ENCODE assay signal across 9 cellular contexts in genomic region chr6:18122128-18123093, GRCh38. TPM values are rescaled to one million over a fixed set of nuclear protein-coding genes. Genes with fewer than 3 reads are reported as not detected.
DNase-seq lines count a peak whose midpoint lies in the region; ATAC-seq, FAIRE-seq and TF ChIP-seq lines count a peak whose summit lies in the region.
"Had no signal": no experiment of that assay in that cellular context is flagged by ENCODE, and none has a peak within 500 bp of the region (broad histone marks: within the 10 kb centered on the region; RNA-seq: fewer than 3 reads in every experiment).

TSS of gene NHLRC1 (minus strand) at chr6:18122677. CDS start at chr6:18122606, 71 bp downstream.

- CTCF ChIA-PET in endothelial cell of umbilical vein (lab: Charles Lee) = interaction anchor here (0.8 to 3.2 kb wide), 12 partner anchors 9 to 390 kb away, joined by 3 to 24 read pairs (median 3); partner anchors contain the start of gene KIF13A

- peak; percentile 99 for ATAC-seq in HG03095 (IDR thresholded peaks at IDR 0.05; ENCODE audit: unreplicated experiment)

- intact Hi-C loops in endothelial cell of umbilical vein (cut with micrococcal nuclease) = loop anchor here (1.0 to 5.0 kb wide), 9 partner anchors 80 to 966 kb away; no protein-coding TSS in a partner anchor

- peak within 1 kb of the TSS; percentile 74 for H2AFZ ChIP-seq in endothelial cell of umbilical vein (ENCODE audit: low read depth, low read length)

- peak within 1 kb of the TSS in 1 of 3 experiments; percentile 35 for H3K4me3 ChIP-seq in endothelial cell of umbilical vein (replicated peaks in 1 of 3; ENCODE audit: insufficient read depth in 1 of 3, low read depth in 1 of 3, low read length in 3 of 3)

- TF ChIP-seq CTCF in endothelial cell of umbilical vein (IDR thresholded peaks at IDR 0.05; ENCODE audit: extremely low read depth in 1 of 2, insufficient read depth in 1 of 2, low read depth in 1 of 2, low read length in 2 of 2) (peak; percentile 94 to 97), mesothelial cell of epicardium (IDR thresholded peaks at IDR 0.05; ENCODE audit: unreplicated experiment) (peak; percentile 84)

- H3K9me1 ChIP-seq in endothelial cell of umbilical vein (replicated peaks; ENCODE audit: control insufficient read depth, extremely low read depth, insufficient read depth, low read length) = no peaks in the 10 kb centered on the region

- no peak within 1 kb of the TSS for H3K9ac ChIP-seq in endothelial cell of umbilical vein (replicated peaks; ENCODE audit: extremely low read depth, insufficient read depth, low read length)

- H3K4me3 Mint-ChIP-seq in mesothelial cell of epicardium = peak within 1 kb of the TSS; percentile 62

- H3K27ac Mint-ChIP-seq in mesothelial cell of epicardium = peak within 1 kb of the TSS; percentile 18

- peak within 1 kb of the TSS; percentile 21 for H3K4me2 ChIP-seq in endothelial cell of umbilical vein (ENCODE audit: insufficient read depth, low read length)

- H3K9me3 ChIP-seq in endothelial cell of umbilical vein (replicated peaks; ENCODE audit: control insufficient read depth, insufficient read depth, low read length) = no peaks in the 10 kb centered on the region

- H3K79me2 ChIP-seq in endothelial cell of umbilical vein (ENCODE audit: control insufficient read depth, insufficient read depth, low read length) = no peaks in the 10 kb centered on the region

- H4K20me1 ChIP-seq in endothelial cell of umbilical vein (replicated peaks; ENCODE audit: control insufficient read depth, extremely low read depth, insufficient read depth, low read length) = no peaks in the 10 kb centered on the region

- no peaks in the 10 kb centered on the region for H3K27me3 Mint-ChIP-seq in mesothelial cell of epicardium (ENCODE audit: low read depth)

- BruUV-seq in endothelial cell of umbilical vein (replicated peaks; lab: Mats Ljungman, UMichigan) = no TSS peak

- no peaks in the 10 kb centered on the region for H3K36me3 ChIP-seq in endothelial cell of umbilical vein (ENCODE audit: control insufficient read depth in 2 of 2, extremely low read depth in 1 of 2, insufficient read depth in 2 of 2, low read length in 2 of 2)

- H3K27ac ChIP-seq in endothelial cell of umbilical vein (ENCODE audit: insufficient read depth, low read depth, low read length) = no peak within 1 kb of the TSS

- H3K9me3 Mint-ChIP-seq in mesothelial cell of epicardium = no peaks in the 10 kb centered on the region

- peak; percentile 5 for DNase-seq in DMS 273 (lab: John Stamatoyannopoulos, UW; ENCODE audit: unreplicated experiment)
- no peak for DNase-seq in DMS 273 treated with DMSO at 0.1 percent for 48 hours (lab: John Stamatoyannopoulos, UW)
- peak; percentile 71 to 90 for DNase-seq in NCI-H524 (lab: John Stamatoyannopoulos, UW)
- DNase-seq in activated CD8-positive, alpha-beta memory T cell treated with anti-CD3 and anti-CD28 coated beads, Interleukin-2, amount 50 U/mL, for 48 hours = peak; percentile 87
- DNase-seq in endothelial cell of umbilical vein (ENCODE audit: low read depth, low spot score) = peak; percentile 92
- DNase-seq in mesothelial cell of epicardium (ENCODE audit: low spot score in 2 of 2, unreplicated experiment in 2 of 2) = peak; percentile 71 to 81
- peak; percentile 45 for DNase-seq in stimulated activated CD8-positive, alpha-beta memory T cell treated with anti-CD3 and anti-CD28 coated beads, Interleukin-15, amount 100 ng/mL, for 1 hour (ENCODE audit: low read depth)

- peaks cover 8% of the 10 kb centered on the region for H3K4me1 Mint-ChIP-seq in mesothelial cell of epicardium

- peak; percentile 65 for TF ChIP-seq POLR2A in endothelial cell of umbilical vein (IDR thresholded peaks at IDR 0.05; ENCODE audit: low read depth, low read length)

- no peaks in the 10 kb centered on the region for H3K27me3 ChIP-seq in endothelial cell of umbilical vein (ENCODE audit: control insufficient read depth in 2 of 2, insufficient read depth in 2 of 2, low read length in 2 of 2)

- FAIRE-seq in endothelial cell of umbilical vein (lab: Jason Lieb, UNC) = peak; percentile 82
- FAIRE-seq: A204.1 had no signal

- dilution Hi-C loops in endothelial cell of umbilical vein (cut with MboI; ENCODE audit: extremely low pct_ligation_motif_present, low sequenced_read_pairs) = no loop called here

- POLR2A ChIA-PET in endothelial cell of umbilical vein (lab: Charles Lee) = no interaction called here

- no peaks in the 10 kb centered on the region for H3K36me3 Mint-ChIP-seq in mesothelial cell of epicardium

- peaks cover 5% of the 10 kb centered on the region for H3K4me1 ChIP-seq in endothelial cell of umbilical vein (ENCODE audit: control insufficient read depth, extremely low read depth, insufficient read depth, low read length)

TF ChIP-seq in endothelial cell of umbilical vein, 7 proteins besides CTCF, POLR2A, EP300 and RAD21:
- TF ChIP-seq MYC (IDR thresholded peaks at IDR 0.05; ENCODE audit: low read depth, low read length) = peak; percentile 46
- TF ChIP-seq FOS (IDR thresholded peaks at IDR 0.05; ENCODE audit: borderline replicate concordance, insufficient read depth, low read length) = no peak
- no peak for TF ChIP-seq GATA2 (IDR thresholded peaks at IDR 0.05; ENCODE audit: insufficient read depth, insufficient read length, low read depth, low read length)
- no peak for TF ChIP-seq JUN (IDR thresholded peaks at IDR 0.05; ENCODE audit: borderline replicate concordance, insufficient read depth, insufficient read length, low read depth)
- TF ChIP-seq MAX (IDR thresholded peaks at IDR 0.05; ENCODE audit: insufficient read depth, insufficient read length) = peak; percentile 71
- no peak for TF ChIP-seq EZH2 (IDR thresholded peaks at IDR 0.05; ENCODE audit: borderline replicate concordance, low read depth, low read length, severe bottlenecking)
- peak; percentile 80 for TF ChIP-seq POLR2AphosphoS5 (IDR thresholded peaks at IDR 0.05; ENCODE audit: insufficient read depth, low read depth, low read length)

RNA-seq across cellular contexts. Expression of gene NHLRC1, which starts in this region (rescaled TPM):
- total RNA-seq in endothelial cell of umbilical vein = 2.2 and 2.3 TPM in 2 replicates
- polyA plus RNA-seq in endothelial cell of umbilical vein = 1.7 and 2.1 TPM in 2 replicates
- 0.89 and 1.3 TPM in 2 replicates for polyA plus RNA-seq in endothelial cell of umbilical vein (2011; cell fraction: cytosol; rRNA removed)
- 0.66 and 0.91 TPM in 2 replicates for polyA plus RNA-seq in endothelial cell of umbilical vein (2011; cell fraction: nucleus; rRNA removed)
- 1.7 TPM in 2 replicates for polyA plus RNA-seq in endothelial cell of umbilical vein (2012)
- 0.74 and 1.4 TPM in 2 replicates for polyA minus RNA-seq in endothelial cell of umbilical vein
- polyA minus RNA-seq in endothelial cell of umbilical vein (2011; cell fraction: cytosol; rRNA and poly(A)+ RNA removed) = not detected
- 1.2 and 2.0 TPM in 2 replicates for polyA minus RNA-seq in endothelial cell of umbilical vein (2011; cell fraction: nucleus; rRNA and poly(A)+ RNA removed)
- 1.2 to 1.9 TPM (median 1.8 TPM) in 3 replicates for total RNA-seq in mesothelial cell of epicardium
